ENCODE assay signal across 22 cellular contexts in the genomic region with DNA sequence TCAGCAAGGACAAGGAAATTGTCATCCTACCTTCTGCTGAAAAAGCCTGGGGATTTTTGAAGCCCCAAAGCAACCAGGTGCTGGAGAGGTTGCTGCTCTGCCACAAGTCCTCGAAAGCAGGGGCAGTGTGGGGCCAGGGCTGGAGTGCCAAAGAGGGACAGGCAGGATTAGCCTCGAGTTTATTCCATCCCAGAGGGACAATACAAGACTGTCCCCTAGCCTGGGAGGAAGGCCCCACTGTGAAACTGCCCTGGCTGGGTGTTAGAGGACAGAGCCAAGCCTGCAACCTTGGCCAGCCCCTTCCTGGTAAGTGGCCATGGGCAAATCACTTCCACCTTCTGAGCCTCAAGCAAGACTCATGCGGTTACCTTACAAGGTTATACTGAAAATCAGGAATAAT.
"Had no signal": no experiment of that assay in that cellular context is flagged by ENCODE, and none has a peak within 500 bp of the region (broad histone marks: within the 10 kb centered on the region; RNA-seq: fewer than 3 reads in every experiment).

No MANE protein-coding gene starts in this region.

- H3K27ac Mint-ChIP-seq: activated naive CD4-positive, alpha-beta T cell treated with anti-CD3 and anti-CD28 coated beads, Interleukin-2, amount 10 ng/mL, durations not matched to agents 7 days and 5 days; activated naive CD8-positive, alpha-beta T cell treated with anti-CD3 and anti-CD28 coated beads, Interleukin-2, amount 50 U/mL, for 24 hours; nephron progenitor cell had no signal

- H3K27me3 ChIP-seq: brain microvascular endothelial cell, gastroesophageal sphincter, heart left ventricle, tibial artery had no signal

- DNase-seq: activated CD4-positive, alpha-beta T cell treated with anti-CD3 and anti-CD28 coated beads, Interleukin-2, amount 50 U/mL, for 1 hour; activated CD8-positive, alpha-beta memory T cell treated with anti-CD3 and anti-CD28 coated beads, Interleukin-2, amount 50 U/mL, for 4 hours; activated effector memory CD4-positive, alpha-beta T cell treated with Interleukin-2 at 50 U/mL for 16 hours; activated naive CD4-positive, alpha-beta T cell treated with anti-CD3 and anti-CD28 coated beads, Interleukin-2, amount 10 ng/mL, durations not matched to agents 7 days and 5 days; activated naive CD8-positive, alpha-beta T cell treated with anti-CD3 and anti-CD28 coated beads, Interleukin-2, amount 50 U/mL, for 24 hours; activated T-cell treated with anti-CD3 and anti-CD28 coated beads, Interleukin-2, amount 50 U/mL, for 48 hours; aorta; brain microvascular endothelial cell; cortex of kidney; erythroblast; heart left ventricle; kidney glomerular epithelial cell; nephron progenitor cell; stimulated activated CD8-positive, alpha-beta memory T cell treated with anti-CD3 and anti-CD28 coated beads, Interleukin-4, amount 100 ng/mL, for 48 hours; stimulated activated naive CD4-positive, alpha-beta T cell treated with Interleukin-2 at 50 U/mL for 16 hours; T-helper 1 cell; tibial artery had no signal

- H3K4me3 Mint-ChIP-seq: activated naive CD4-positive, alpha-beta T cell treated with anti-CD3 and anti-CD28 coated beads, Interleukin-2, amount 10 ng/mL, durations not matched to agents 7 days and 5 days; activated naive CD8-positive, alpha-beta T cell treated with anti-CD3 and anti-CD28 coated beads, Interleukin-2, amount 50 U/mL, for 24 hours; central memory CD8-positive, alpha-beta T cell; nephron progenitor cell had no signal

- H3K27ac ChIP-seq: brain microvascular endothelial cell, gastroesophageal sphincter, heart left ventricle, tibial artery had no signal

- H3K9me3 ChIP-seq: gastroesophageal sphincter, tibial artery had no signal

- ATAC-seq: activated CD4-positive, CD25-positive, alpha-beta regulatory T cell treated with anti-CD3 and anti-CD28 coated beads, Interleukin-2, amount 50 U/mL, for 24 hours; activated naive CD8-positive, alpha-beta T cell treated with anti-CD3 and anti-CD28 coated beads, Interleukin-2, amount 50 U/mL, for 24 hours; gastroesophageal sphincter; heart left ventricle; sciatic nerve had no signal

- H3K4me3 ChIP-seq: gastroesophageal sphincter, heart left ventricle, smooth muscle cell, tibial artery had no signal

- H3K27me3 Mint-ChIP-seq: activated naive CD8-positive, alpha-beta T cell treated with anti-CD3 and anti-CD28 coated beads, Interleukin-2, amount 50 U/mL, for 24 hours; central memory CD8-positive, alpha-beta T cell had no signal

- H3K36me3 ChIP-seq: brain microvascular endothelial cell, gastroesophageal sphincter, heart left ventricle, tibial artery had no signal

- H3K4me1 ChIP-seq: tibial artery had no signal
